ENCODE assay signal across 19 cellular contexts in the genomic region with DNA sequence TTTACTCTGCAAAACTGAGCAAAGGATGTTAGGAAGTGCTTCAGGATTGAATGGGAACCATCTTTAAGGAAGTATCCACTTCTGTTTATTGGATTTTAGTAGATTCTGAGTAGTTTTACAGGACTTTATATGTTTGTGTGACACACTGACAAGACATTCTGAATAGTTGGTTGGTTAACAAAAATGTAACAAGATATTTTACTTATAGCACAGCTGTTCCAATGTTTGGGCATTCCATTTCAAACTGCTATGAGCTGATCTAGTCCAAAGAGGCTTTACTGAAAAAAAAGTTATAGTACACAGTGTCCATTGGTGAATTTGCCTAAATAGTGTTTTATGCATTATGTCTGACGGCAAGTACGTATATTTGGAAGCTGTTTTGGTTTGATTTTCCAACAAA.
DNase-seq lines count a peak whose midpoint lies in the region; ATAC-seq, FAIRE-seq and TF ChIP-seq lines count a peak whose summit lies in the region.
"Had no signal": no experiment of that assay in that cellular context is flagged by ENCODE, and none has a peak within 500 bp of the region (broad histone marks: within the 10 kb centered on the region; RNA-seq: fewer than 3 reads in every experiment).

No MANE protein-coding gene starts in this region.

- no peaks in the 10 kb centered on the region for H3K9me1 ChIP-seq in K562 (ENCODE audit: control insufficient read depth, insufficient read depth, low read length)

- H3K27me3 ChIP-seq in K562 (ENCODE audit: control insufficient read depth in 2 of 2, insufficient read depth in 2 of 2, low read length in 2 of 2) (no peaks in the 10 kb centered on the region), mesenchymal stem cell (ENCODE audit: control insufficient read depth in 1 of 2, insufficient read depth in 1 of 2, low read length in 2 of 2) (no peaks in the 10 kb centered on the region), smooth muscle cell (ENCODE audit: low read depth) (no peaks in the 10 kb centered on the region), foreskin keratinocyte (no peaks in the 10 kb centered on the region)

- H2AFZ ChIP-seq in K562 (ENCODE audit: low read depth, low read length) (peak overlapping the region; percentile 79), mesenchymal stem cell (ENCODE audit: low read depth, low read length) (no peak overlapping the region), smooth muscle cell (ENCODE audit: low read depth) (peak overlapping the region; percentile 75)
- H2AFZ ChIP-seq: GM23248 had no signal

- no peak for TF ChIP-seq RAD21 in K562 (CRISPR knock-in tag; conservative IDR thresholded peaks at IDR 0.05 in 1 of 2, IDR thresholded peaks at IDR 0.05 in 1 of 2)

- peaks cover 35% of the 10 kb centered on the region for H3F3A ChIP-seq in smooth muscle cell (ENCODE audit: low read depth)

- no peak overlapping the region for H4K8ac ChIP-seq in mesenchymal stem cell (ENCODE audit: low read length)

- DNase-seq in HCEC 1CT (peak; percentile 45), K562 (ENCODE audit: extremely low read depth in 1 of 4, low spot score in 3 of 4) (no peak), mesenchymal stem cell (peak; percentile 24), smooth muscle cell (lab: John Stamatoyannopoulos, UW; ENCODE audit: unreplicated experiment) (no peak), omental fat pad (ENCODE audit: low spot score) (no peak), foreskin keratinocyte (no peak), HEK293T (ENCODE audit: extremely low spot score) (no peak)
- DNase-seq: AML-193, COR-L47, GF-D8, GM23248, NCI-H1694 treated with DMSO at 0.1 percent for 48 hours, NCI-H510A, NCI-H774, OCI-M1, SHP77 treated with DMSO at 0.1 percent for 48 hours, SK-N-SH had no signal

- ATAC-seq in K562 (no peak), omental fat pad (ENCODE audit: low FRiP score) (no peak), foreskin keratinocyte (no peak)
- ATAC-seq: A549 had no signal

- H3K79me2 ChIP-seq in K562 (ENCODE audit: control insufficient read depth, insufficient read depth, low read length), result no peaks in the 10 kb centered on the region
- H3K79me2 ChIP-seq in smooth muscle cell (ENCODE audit: low read depth), result no peaks in the 10 kb centered on the region

- no peak overlapping the region for H2BK120ac ChIP-seq in mesenchymal stem cell (ENCODE audit: low read depth, low read length)

- no peak overlapping the region for H3K27ac ChIP-seq in K562 (ENCODE audit: extremely low read depth, low read depth, low read length)
- H3K27ac ChIP-seq in mesenchymal stem cell (ENCODE audit: low read length, poor library complexity, severe bottlenecking), result no peak overlapping the region
- peak overlapping the region; percentile 95 for H3K27ac ChIP-seq in smooth muscle cell (ENCODE audit: low read depth)
- H3K27ac ChIP-seq in foreskin keratinocyte, result no peak overlapping the region
- H3K27ac ChIP-seq: A549, GM23248 had no signal

- no peak overlapping the region for H4K91ac ChIP-seq in mesenchymal stem cell (ENCODE audit: low read length)

- intact Hi-C loops in K562 (cut with micrococcal nuclease), result no loop called here

- H3K79me1 ChIP-seq in mesenchymal stem cell (replicated peaks; ENCODE audit: low read length, poor library complexity, severe bottlenecking), result no peaks in the 10 kb centered on the region

- no peak overlapping the region for H3K4ac ChIP-seq in mesenchymal stem cell (ENCODE audit: low read depth in 1 of 2, low read length in 2 of 2)

- POLR2A ChIA-PET in K562 (lab: Yijun Ruan, JAX) (no interaction called here), HEK293T (lab: Yijun Ruan, JAX) (no interaction called here)

- H2BK5ac ChIP-seq in mesenchymal stem cell (ENCODE audit: low read depth, low read length, poor library complexity, severe bottlenecking), result no peak overlapping the region

- CTCF ChIA-PET in K562 (lab: Yijun Ruan, JAX; ENCODE audit: low intra/inter-chr PET ratio), result no interaction called here
- CTCF ChIA-PET in HEK293T (lab: Yijun Ruan, JAX), result no interaction called here

- peaks cover 8 to 35% of the 10 kb centered on the region in 2 experiments; a peak in 4 of 5 replicates for H3K4me1 ChIP-seq in K562 (replicated peaks in 1 of 2; ENCODE audit: control insufficient read depth in 2 of 2, insufficient read depth in 2 of 2, low read length in 2 of 2)
- H3K4me1 ChIP-seq in mesenchymal stem cell (ENCODE audit: control insufficient read depth, insufficient read depth, low read depth, low read length), result no peaks in the 10 kb centered on the region
- H3K4me1 ChIP-seq in smooth muscle cell (ENCODE audit: low read depth), result peaks cover 25% of the 10 kb centered on the region
- H3K4me1 ChIP-seq in foreskin keratinocyte, result peaks cover 18% of the 10 kb centered on the region
- H3K4me1 ChIP-seq: A549, HAP-1 had no signal

- peaks cover 2% of the 10 kb centered on the region; the same call in 1 of the 2 replicates for H3K9me3 ChIP-seq in K562 (replicated peaks; ENCODE audit: control insufficient read depth, insufficient read depth, low read depth, low read length)
- no peaks in the 10 kb centered on the region for H3K9me3 ChIP-seq in mesenchymal stem cell (ENCODE audit: control insufficient read depth, low read length)
- H3K9me3 ChIP-seq in smooth muscle cell (replicated peaks; ENCODE audit: low read depth), result no peaks in the 10 kb centered on the region
- H3K9me3 ChIP-seq: A549, HAP-1, SK-N-SH had no signal

- peak overlapping the region in 1 of 2 experiments; percentile 45 for H3K18ac ChIP-seq in mesenchymal stem cell (ENCODE audit: low read depth in 1 of 2, low read length in 2 of 2)

- no peak overlapping the region for H2AK5ac ChIP-seq in mesenchymal stem cell (ENCODE audit: low read length, severe bottlenecking)

- H3K9ac ChIP-seq in K562 (ENCODE audit: insufficient read depth in 1 of 2, low read depth in 2 of 2, low read length in 2 of 2), result no peak overlapping the region
- no peak overlapping the region for H3K9ac ChIP-seq in mesenchymal stem cell (ENCODE audit: low read length)
- H3K9ac ChIP-seq in smooth muscle cell (ENCODE audit: low read depth), result no peak overlapping the region
- H3K9ac ChIP-seq: GM23248, SK-N-SH had no signal

- no peak for TF ChIP-seq CTCF in K562 (IDR thresholded peaks at IDR 0.05 in 2 of 3, conservative IDR thresholded peaks at IDR 0.05 in 1 of 3; ENCODE audit: insufficient read depth in 2 of 3, low read depth in 1 of 3, low read length in 3 of 3)
- TF ChIP-seq CTCF in smooth muscle cell (IDR thresholded peaks at IDR 0.05; ENCODE audit: borderline replicate concordance, insufficient read depth, poor library complexity, severe bottlenecking), result no peak
- TF ChIP-seq CTCF in omental fat pad (IDR thresholded peaks at IDR 0.05), result no peak
- no peak for TF ChIP-seq CTCF in foreskin keratinocyte (conservative IDR thresholded peaks at IDR 0.05)

- H4K20me1 ChIP-seq in K562 (replicated peaks; ENCODE audit: control insufficient read depth, insufficient read depth, low read length) (no peaks in the 10 kb centered on the region), smooth muscle cell (ENCODE audit: low read depth) (no peaks in the 10 kb centered on the region)

- H3K4me3 ChIP-seq in K562 (no peak overlapping the region), mesenchymal stem cell (ENCODE audit: insufficient read depth in 1 of 2, low read depth in 1 of 2, low read length in 2 of 2) (no peak overlapping the region), smooth muscle cell (no peak overlapping the region)
- H3K4me3 ChIP-seq: A549, GM23248, HAP-1 had no signal

- in situ Hi-C loops in K562 (cut with MboI), result no loop called here

- no peak for TF ChIP-seq POLR2A in K562 (conservative IDR thresholded peaks at IDR 0.05)

- H3K4me2 ChIP-seq in K562 (ENCODE audit: insufficient read depth, low read length) (no peak overlapping the region), mesenchymal stem cell (ENCODE audit: low read length, poor library complexity, severe bottlenecking) (no peak overlapping the region), smooth muscle cell (peak overlapping the region; percentile 76)
- H3K4me2 ChIP-seq: A549, SK-N-SH had no signal

- BruUV-seq in K562 (replicated peaks; lab: Mats Ljungman, UMichigan), result no TSS peak

- H3K23ac ChIP-seq in mesenchymal stem cell (ENCODE audit: low read length in 2 of 2), result no peak overlapping the region

- no peak for FAIRE-seq in K562 (lab: Jason Lieb, UNC)
- FAIRE-seq: A549 had no signal

- no peak overlapping the region for H3K14ac ChIP-seq in mesenchymal stem cell (ENCODE audit: low read length in 2 of 2)

- WGBS in K562 (ENCODE audit: insufficient coverage, low coverage, missing lambda C conversion rate), result 67% methylated on average over 2 of the region's 2 CpGs
- WGBS in mesenchymal stem cell, result 60% methylated on average over 1 of the region's 2 CpGs
- 84% methylated on average over 2 of the region's 2 CpGs for WGBS in smooth muscle cell (ENCODE audit: low lambda C conversion rate)

- H2BK15ac ChIP-seq in mesenchymal stem cell (ENCODE audit: low read depth, poor library complexity, severe bottlenecking), result no peak overlapping the region

- H2BK12ac ChIP-seq in mesenchymal stem cell (ENCODE audit: low read length in 2 of 2), result no peak overlapping the region

- H3K36me3 ChIP-seq in K562 (ENCODE audit: control insufficient read depth, insufficient read depth, low read length), result no peaks in the 10 kb centered on the region
- no peaks in the 10 kb centered on the region for H3K36me3 ChIP-seq in mesenchymal stem cell (ENCODE audit: control insufficient read depth in 1 of 2, insufficient read depth in 2 of 2, low read depth in 1 of 2, low read length in 2 of 2)
- H3K36me3 ChIP-seq in smooth muscle cell (ENCODE audit: low read depth), result no peaks in the 10 kb centered on the region
- H3K36me3 ChIP-seq: HAP-1 had no signal

- no peak for TF ChIP-seq EP300 in K562 (IDR thresholded peaks at IDR 0.05; ENCODE audit: low read length)

TF ChIP-seq in K562, 482 proteins besides CTCF, POLR2A, EP300 and RAD21:
- no peak for TF ChIP-seq ZNF316 (IDR thresholded peaks at IDR 0.05)
- TF ChIP-seq SAFB2 (IDR thresholded peaks at IDR 0.05; ENCODE audit: borderline replicate concordance, low read depth, low read length, severe bottlenecking), result no peak
- TF ChIP-seq XRCC4 (IDR thresholded peaks at IDR 0.05; ENCODE audit: extremely low read depth, insufficient read depth, insufficient read length), result no peak
- no peak for TF ChIP-seq RFX1 (IDR thresholded peaks at IDR 0.05)
TF ChIP-seq in K562: peak in this region for 0.

TF ChIP-seq in HEK293T, 16 proteins besides CTCF, POLR2A, EP300 and RAD21:
- TF ChIP-seq ZNF384 (IDR thresholded peaks at IDR 0.05), result no peak
- TF ChIP-seq ELF4 (IDR thresholded peaks at IDR 0.05), result no peak
- TF ChIP-seq HDGF (IDR thresholded peaks at IDR 0.05; ENCODE audit: borderline replicate concordance), result no peak
- no peak for TF ChIP-seq TARDBP (IDR thresholded peaks at IDR 0.05)
- no peak for TF ChIP-seq SP1 (IDR thresholded peaks at IDR 0.05)
- no peak for TF ChIP-seq BHLHE40 (IDR thresholded peaks at IDR 0.05; ENCODE audit: borderline replicate concordance)
- TF ChIP-seq FOXK2 (IDR thresholded peaks at IDR 0.05), result no peak
- no peak for TF ChIP-seq ARNT (IDR thresholded peaks at IDR 0.05)
- no peak for TF ChIP-seq SUZ12 (IDR thresholded peaks at IDR 0.05)
- TF ChIP-seq FOXM1 (IDR thresholded peaks at IDR 0.05; ENCODE audit: borderline replicate concordance), result no peak
- TF ChIP-seq LEF1 (IDR thresholded peaks at IDR 0.05; ENCODE audit: borderline replicate concordance), result no peak

Comparison
In these comparisons a context has a peak if more than half of its experiments do, and no peak if none do; other contexts are left out.
1. DNase-seq: peak in HCEC 1CT (single experiment) and mesenchymal stem cell (single experiment); none in K562 (0 of 4), smooth muscle cell (single experiment), omental fat pad (single experiment), foreskin keratinocyte (0 of 2) and HEK293T (single experiment).